8 cellular contexts compared by ENCODE assay signal in the genomic region with DNA sequence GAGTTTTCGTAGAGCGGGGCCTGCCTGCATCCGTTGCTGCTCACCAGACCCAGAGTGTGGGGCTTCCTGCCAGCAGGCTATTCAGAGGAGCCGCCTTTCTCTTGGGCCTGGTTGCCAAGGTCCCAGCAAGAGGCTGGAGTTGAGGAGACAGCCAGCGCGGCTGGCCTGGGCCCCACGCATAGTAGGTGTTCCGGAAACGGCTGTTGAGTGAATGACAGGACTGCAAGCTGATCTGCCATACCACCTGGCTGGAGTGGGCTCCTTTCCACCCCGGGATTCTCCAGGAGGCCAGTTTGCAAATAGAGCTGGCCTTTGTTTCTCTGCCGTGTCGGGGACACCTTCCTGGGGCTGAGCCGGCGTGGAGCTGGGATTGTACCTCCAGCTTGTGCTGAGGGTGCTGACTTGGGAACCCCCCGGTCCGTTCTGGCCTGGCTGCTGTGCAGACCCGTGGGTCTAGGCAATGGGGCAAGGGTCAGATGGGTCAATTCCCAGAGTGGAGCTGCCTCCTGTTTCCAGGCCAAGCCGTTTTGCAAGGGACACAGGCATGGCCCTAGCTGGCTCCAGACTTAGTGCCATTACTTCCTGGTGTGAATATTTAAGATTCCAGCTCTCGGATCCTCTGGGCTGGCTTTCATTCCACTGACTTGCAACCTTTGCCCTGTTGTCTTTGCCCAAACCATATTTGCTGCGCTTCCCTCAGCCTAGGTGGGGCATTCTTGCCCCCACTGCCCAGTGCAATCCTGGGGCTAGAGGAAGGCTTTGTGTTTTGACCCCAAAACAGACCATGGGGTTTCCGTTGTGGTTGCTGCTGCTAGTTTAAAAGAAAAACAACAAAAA.
DNase-seq lines count a peak whose midpoint lies in the region; ATAC-seq, FAIRE-seq and TF ChIP-seq lines count a peak whose summit lies in the region.

No MANE protein-coding gene starts in this region.

- peaks cover 91% of the 10 kb centered on the region for H3K79me2 ChIP-seq in keratinocyte (ENCODE audit: control insufficient read depth, insufficient read depth, low read length)

- H3K4me1 Mint-ChIP-seq in activated naive CD4-positive, alpha-beta T cell treated with anti-CD3 and anti-CD28 coated beads, Interleukin-2, amount 50 U/mL, for 24 hours, result peaks cover 10% of the 10 kb centered on the region
- peaks cover 26% of the 10 kb centered on the region for H3K4me1 Mint-ChIP-seq in WTC11
- H3K4me1 Mint-ChIP-seq in activated T-cell treated with anti-CD3 and anti-CD28 coated beads, Interleukin-2, amount 50 U/mL, for 24 hours (ENCODE audit: low read depth), result peaks cover 10% of the 10 kb centered on the region

- no peak for TF ChIP-seq CTCF in WTC11 (IDR thresholded peaks at IDR 0.05)
- no peak for TF ChIP-seq CTCF in keratinocyte (optimal IDR thresholded peaks at IDR 0.05 in 1 of 3, IDR thresholded peaks at IDR 0.05 in 1 of 3, conservative IDR thresholded peaks at IDR 0.05 in 1 of 3; ENCODE audit: extremely low read depth in 1 of 3, insufficient read depth in 2 of 3, low read length in 3 of 3)
- no peak for TF ChIP-seq CTCF in upper lobe of left lung (IDR thresholded peaks at IDR 0.05)

- H3K9me1 ChIP-seq in keratinocyte (ENCODE audit: control insufficient read depth, extremely low read depth, insufficient read depth, low read length), result peaks cover 10% of the 10 kb centered on the region

- no peak overlapping the region for H3K9ac ChIP-seq in keratinocyte (ENCODE audit: control insufficient read depth, extremely low read depth, insufficient read depth, low read length)

- POLR2A ChIA-PET in WTC11 (lab: Charles Lee), result interaction anchor here (0.8 kb wide), 1 partner anchor 70 kb away, joined by 3 read pairs; no protein-coding TSS in a partner anchor

- H3K27ac ChIP-seq in keratinocyte (ENCODE audit: control insufficient read depth, insufficient read depth, low read length) (peak overlapping the region; percentile 23), upper lobe of left lung (peak overlapping the region; percentile 63 to 87 (median 74))

- peaks cover 32% of the 10 kb centered on the region for H3K4me1 ChIP-seq in keratinocyte (ENCODE audit: control insufficient read depth, extremely low read depth, insufficient read depth, low read length)
- H3K4me1 ChIP-seq in upper lobe of left lung, result peaks cover 31 to 48% (median 40%) of the 10 kb centered on the region in 4 donors

- dilution Hi-C loops in keratinocyte (cut with MboI; ENCODE audit: extremely low pct_ligation_motif_present, low sequenced_read_pairs), result no loop called here

- H3K4me2 ChIP-seq in keratinocyte (ENCODE audit: control insufficient read depth, extremely low read depth, insufficient read depth, low read depth, low read length), result no peak overlapping the region

- no peak overlapping the region for H2AFZ ChIP-seq in keratinocyte (ENCODE audit: control insufficient read depth, low read length)

- H3K4me3 Mint-ChIP-seq in activated naive CD4-positive, alpha-beta T cell treated with anti-CD3 and anti-CD28 coated beads, Interleukin-2, amount 50 U/mL, for 24 hours, result no peak overlapping the region
- H3K4me3 Mint-ChIP-seq in WTC11, result no peak overlapping the region
- no peak overlapping the region for H3K4me3 Mint-ChIP-seq in activated T-cell treated with anti-CD3 and anti-CD28 coated beads, Interleukin-2, amount 50 U/mL, for 24 hours

- no peak for DNase-seq in activated naive CD4-positive, alpha-beta T cell treated with anti-CD3 and anti-CD28 coated beads, Interleukin-2, amount 50 U/mL, for 72 hours (ENCODE audit: low spot score in 2 of 2)
- DNase-seq in WTC11 (ENCODE audit: low spot score), result peak; percentile 48
- DNase-seq in keratinocyte (ENCODE audit: low read depth, low spot score), result no peak
- DNase-seq in upper lobe of left lung, result peak in 1 of 2 donors; percentile 51
- no peak for DNase-seq in activated T-cell treated with anti-CD3 and anti-CD28 coated beads, Interleukin-2, amount 50 U/mL, for 24 hours

- H3K36me3 ChIP-seq in keratinocyte (ENCODE audit: control insufficient read depth in 2 of 2, extremely low read depth in 1 of 2, insufficient read depth in 2 of 2, low read length in 2 of 2) (peaks cover 8 to 18% of the 10 kb centered on the region in 2 experiments), upper lobe of left lung (no peaks in the 10 kb centered on the region)

- TF ChIP-seq EP300 in upper lobe of left lung (IDR thresholded peaks at IDR 0.05), result no peak

- H3K9me3 ChIP-seq in keratinocyte (ENCODE audit: control insufficient read depth, low read depth, low read length) (no peaks in the 10 kb centered on the region), upper lobe of left lung (no peaks in the 10 kb centered on the region)

- TF ChIP-seq POLR2A in upper lobe of left lung (IDR thresholded peaks at IDR 0.05), result no peak

- 38 to 52% methylated on average over 9 to 16 of the region's 21 CpGs for WGBS in upper lobe of left lung, 2 donors

- CTCF ChIA-PET in WTC11 (lab: Charles Lee), result interaction anchor here (0.6 to 1.0 kb wide), 5 partner anchors 9 to 292 kb away, joined by 3 to 4 read pairs (median 3); no protein-coding TSS in a partner anchor

- H3K36me3 Mint-ChIP-seq in activated naive CD4-positive, alpha-beta T cell treated with anti-CD3 and anti-CD28 coated beads, Interleukin-2, amount 50 U/mL, for 24 hours, result peaks cover 3% of the 10 kb centered on the region
- peaks cover 0 to 6% of the 10 kb centered on the region in 2 donors for H3K36me3 Mint-ChIP-seq in activated naive CD4-positive, alpha-beta T cell treated with anti-CD3 and anti-CD28 coated beads, Interleukin-2, amount 50 U/mL, for 72 hours
- H3K36me3 Mint-ChIP-seq in WTC11, result peaks cover 29% of the 10 kb centered on the region
- H3K36me3 Mint-ChIP-seq in activated T-cell treated with anti-CD3 and anti-CD28 coated beads, Interleukin-2, amount 50 U/mL, for 24 hours (ENCODE audit: low read depth), result peaks cover 10% of the 10 kb centered on the region

- no peak for ATAC-seq in activated naive CD4-positive, alpha-beta T cell treated with anti-CD3 and anti-CD28 coated beads, Interleukin-2, amount 50 U/mL, for 72 hours
- ATAC-seq in WTC11 (peak; percentile 80), upper lobe of left lung (ENCODE audit: low FRiP score in 2 of 2) (peak in 1 of 2 donors; percentile 57), GM21737 (IDR thresholded peaks at IDR 0.05; ENCODE audit: unreplicated experiment) (no peak), GM18870 (IDR thresholded peaks at IDR 0.05; ENCODE audit: unreplicated experiment) (no peak)

- no peaks in the 10 kb centered on the region for H3K9me3 Mint-ChIP-seq in activated naive CD4-positive, alpha-beta T cell treated with anti-CD3 and anti-CD28 coated beads, Interleukin-2, amount 50 U/mL, for 24 hours
- no peaks in the 10 kb centered on the region for H3K9me3 Mint-ChIP-seq in activated naive CD4-positive, alpha-beta T cell treated with anti-CD3 and anti-CD28 coated beads, Interleukin-2, amount 50 U/mL, for 72 hours
- peaks cover 11% of the 10 kb centered on the region for H3K9me3 Mint-ChIP-seq in WTC11
- no peaks in the 10 kb centered on the region for H3K9me3 Mint-ChIP-seq in activated T-cell treated with anti-CD3 and anti-CD28 coated beads, Interleukin-2, amount 50 U/mL, for 24 hours

- H3K27ac Mint-ChIP-seq in activated naive CD4-positive, alpha-beta T cell treated with anti-CD3 and anti-CD28 coated beads, Interleukin-2, amount 50 U/mL, for 24 hours, result peak overlapping the region; percentile 1
- peak overlapping the region in 1 of 2 donors; percentile 15 for H3K27ac Mint-ChIP-seq in activated naive CD4-positive, alpha-beta T cell treated with anti-CD3 and anti-CD28 coated beads, Interleukin-2, amount 50 U/mL, for 72 hours
- peak overlapping the region; percentile 58 for H3K27ac Mint-ChIP-seq in WTC11
- no peak overlapping the region for H3K27ac Mint-ChIP-seq in activated T-cell treated with anti-CD3 and anti-CD28 coated beads, Interleukin-2, amount 50 U/mL, for 24 hours

- H3K27me3 ChIP-seq in keratinocyte (ENCODE audit: control insufficient read depth, extremely low read depth, insufficient read depth, low read length), result no peaks in the 10 kb centered on the region
- H3K27me3 ChIP-seq in upper lobe of left lung, result no peaks in the 10 kb centered on the region

- no peaks in the 10 kb centered on the region for H4K20me1 ChIP-seq in keratinocyte (ENCODE audit: control insufficient read depth, extremely low read depth, insufficient read depth, low read length)

- FAIRE-seq in keratinocyte (lab: Jason Lieb, UNC), result no peak

- no peaks in the 10 kb centered on the region for H3K27me3 Mint-ChIP-seq in activated naive CD4-positive, alpha-beta T cell treated with anti-CD3 and anti-CD28 coated beads, Interleukin-2, amount 50 U/mL, for 24 hours
- no peaks in the 10 kb centered on the region for H3K27me3 Mint-ChIP-seq in WTC11 (ENCODE audit: low read depth)
- H3K27me3 Mint-ChIP-seq in activated T-cell treated with anti-CD3 and anti-CD28 coated beads, Interleukin-2, amount 50 U/mL, for 24 hours, result no peaks in the 10 kb centered on the region

- no peak overlapping the region for H3K4me3 ChIP-seq in keratinocyte (ENCODE audit: control insufficient read depth in 2 of 3, extremely low read depth in 1 of 3, insufficient read depth in 2 of 3, low read depth in 1 of 3, low read length in 3 of 3)
- H3K4me3 ChIP-seq in upper lobe of left lung, result no peak overlapping the region

TF ChIP-seq in WTC11, 78 proteins besides CTCF, POLR2A, EP300 and RAD21 (continues in another document):
- TF ChIP-seq NFE2L1 (CRISPR knock-in tag; IDR thresholded peaks at IDR 0.05) (no peak), JAZF1 (CRISPR knock-in tag; IDR thresholded peaks at IDR 0.05) (no peak), GRHL2 (CRISPR knock-in tag; IDR thresholded peaks at IDR 0.05; ENCODE audit: insufficient replicate concordance, severe bottlenecking) (no peak)
- TF ChIP-seq, protein P1, sequence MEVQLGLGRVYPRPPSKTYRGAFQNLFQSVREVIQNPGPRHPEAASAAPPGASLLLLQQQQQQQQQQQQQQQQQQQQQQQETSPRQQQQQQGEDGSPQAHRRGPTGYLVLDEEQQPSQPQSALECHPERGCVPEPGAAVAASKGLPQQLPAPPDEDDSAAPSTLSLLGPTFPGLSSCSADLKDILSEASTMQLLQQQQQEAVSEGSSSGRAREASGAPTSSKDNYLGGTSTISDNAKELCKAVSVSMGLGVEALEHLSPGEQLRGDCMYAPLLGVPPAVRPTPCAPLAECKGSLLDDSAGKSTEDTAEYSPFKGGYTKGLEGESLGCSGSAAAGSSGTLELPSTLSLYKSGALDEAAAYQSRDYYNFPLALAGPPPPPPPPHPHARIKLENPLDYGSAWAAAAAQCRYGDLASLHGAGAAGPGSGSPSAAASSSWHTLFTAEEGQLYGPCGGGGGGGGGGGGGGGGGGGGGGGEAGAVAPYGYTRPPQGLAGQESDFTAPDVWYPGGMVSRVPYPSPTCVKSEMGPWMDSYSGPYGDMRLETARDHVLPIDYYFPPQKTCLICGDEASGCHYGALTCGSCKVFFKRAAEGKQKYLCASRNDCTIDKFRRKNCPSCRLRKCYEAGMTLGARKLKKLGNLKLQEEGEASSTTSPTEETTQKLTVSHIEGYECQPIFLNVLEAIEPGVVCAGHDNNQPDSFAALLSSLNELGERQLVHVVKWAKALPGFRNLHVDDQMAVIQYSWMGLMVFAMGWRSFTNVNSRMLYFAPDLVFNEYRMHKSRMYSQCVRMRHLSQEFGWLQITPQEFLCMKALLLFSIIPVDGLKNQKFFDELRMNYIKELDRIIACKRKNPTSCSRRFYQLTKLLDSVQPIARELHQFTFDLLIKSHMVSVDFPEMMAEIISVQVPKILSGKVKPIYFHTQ (CRISPR knock-in tag; IDR thresholded peaks at IDR 0.05), result no peak
